In the genomic region with DNA sequence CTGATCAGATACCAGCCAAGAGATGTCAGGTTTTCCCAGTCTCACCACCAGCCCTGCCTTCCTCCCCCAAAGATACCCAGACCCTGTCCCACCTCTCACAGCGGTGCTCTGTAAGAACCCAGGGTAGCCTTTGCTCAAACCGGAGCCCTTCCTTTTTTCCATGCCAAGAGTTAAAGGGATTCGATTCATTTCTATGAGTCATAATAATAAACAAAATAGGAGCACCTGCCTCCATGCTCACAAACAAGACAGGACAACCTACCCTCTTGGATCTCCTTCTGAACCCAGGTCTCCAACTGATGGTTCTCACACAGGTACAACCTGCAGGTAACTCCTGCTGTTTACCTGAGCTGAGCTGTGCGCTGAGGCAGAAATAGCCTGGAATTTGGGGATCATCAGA, we compare ENCODE assay signal across 2 cellular contexts.
A peak's percentile ranks its signal among the peaks of the same experiment; 100 is the strongest.
TF ChIP-seq lines count a peak whose summit lies in the region.

No MANE protein-coding gene starts in this region.

TF ChIP-seq in A549, 52 proteins besides CTCF, POLR2A, EP300 and RAD21:
- no peak for TF ChIP-seq FOSL2 (IDR thresholded peaks at IDR 0.05)
- 0 out of 2 replicates have a peak, but pooled peaks have one; percentile 31 for TF ChIP-seq FOSL2 (CRISPR knock-in tag; IDR thresholded peaks at IDR 0.05)
- TF ChIP-seq ELK1 (IDR thresholded peaks at IDR 0.05; ENCODE audit: low read depth, low read length): no peak
- no peak for TF ChIP-seq KDM1A (IDR thresholded peaks at IDR 0.05; ENCODE audit: low read depth)
TF ChIP-seq in A549: peak in this region for 1.

TF ChIP-seq in HEK293, 187 proteins besides CTCF, POLR2A, EP300 and RAD21:
- TF ChIP-seq ZNF626 (tag by site-specific recombination; IDR thresholded peaks at IDR 0.05): no peak
- TF ChIP-seq ZIC2 (tag by site-specific recombination; IDR thresholded peaks at IDR 0.05): 0 out of 2 replicates have a peak, but pooled peaks have one; percentile 1
